29 cellular contexts compared by ENCODE assay signal in the genomic region with DNA sequence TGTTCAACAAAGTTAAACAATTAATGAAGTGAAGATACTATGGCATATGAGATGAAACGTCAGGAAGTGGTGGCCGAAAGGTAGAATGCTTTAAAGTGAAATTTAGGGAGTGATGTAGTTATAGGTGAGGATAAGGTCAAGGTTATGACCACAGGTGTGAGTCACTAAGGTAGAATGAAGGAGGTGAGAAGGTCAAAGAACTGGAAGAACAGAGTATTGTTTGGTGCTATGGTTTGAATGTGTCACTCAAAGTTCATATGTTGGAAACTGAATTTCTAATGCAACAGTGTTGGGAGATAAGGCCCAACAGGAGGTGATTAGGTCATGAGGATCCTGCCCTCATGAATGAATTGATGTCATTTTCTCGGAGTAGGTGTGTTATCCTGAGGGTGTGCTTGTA.
DNase-seq lines count a peak whose midpoint lies in the region; ATAC-seq and TF ChIP-seq lines count a peak whose summit lies in the region.
"Had no signal": no experiment of that assay in that cellular context is flagged by ENCODE, and none has a peak within 500 bp of the region (broad histone marks: within the 10 kb centered on the region; RNA-seq: fewer than 3 reads in every experiment).

No MANE protein-coding gene starts in this region.

- H2AK5ac ChIP-seq in H9 (ENCODE audit: insufficient read length, low read length): peak overlapping the region; percentile 91

- no peaks in the 10 kb centered on the region for H3K79me2 ChIP-seq in H9 (ENCODE audit: insufficient read depth, low read length)

- ATAC-seq in stimulated activated naive CD8-positive, alpha-beta T cell treated with anti-CD3 and anti-CD28 coated beads, Interleukin-15, Interleukin-2, amounts not matched to agents 100 U/mL and 50 U/mL, for 24 hours: peak; percentile 92
- ATAC-seq in activated CD8-positive, alpha-beta memory T cell treated with anti-CD3 and anti-CD28 coated beads, Interleukin-2, amount 10 ng/mL, durations not matched to agents 7 days and 5 days: no peak

- no peak overlapping the region for H4K91ac ChIP-seq in H9 (ENCODE audit: insufficient read length, low read depth, low read length)

- H2BK15ac ChIP-seq in H9 (ENCODE audit: low read depth, low read length): no peak overlapping the region

- H2BK20ac ChIP-seq in H9 (ENCODE audit: low read depth, low read length, poor library complexity, severe bottlenecking): no peak overlapping the region

- H3K36me3 ChIP-seq in iPS-20b (ENCODE audit: insufficient read depth, low read depth, low read length): no peaks in the 10 kb centered on the region
- H3K36me3 ChIP-seq: adrenal gland, esophagus muscularis mucosa, Peyer's patch, uterus had no signal

- CTCF ChIA-PET in activated CD8-positive, alpha-beta memory T cell treated with anti-CD3 and anti-CD28 coated beads, Interleukin-2, amount 10 ng/mL, durations not matched to agents 7 days and 5 days (lab: Charles Lee): no interaction called here

- peaks cover 3 to 4% of the 10 kb centered on the region in 2 experiments; a peak in 3 of 5 replicates for H3K9me3 Mint-ChIP-seq in H9
- no peaks in the 10 kb centered on the region for H3K9me3 Mint-ChIP-seq in activated CD8-positive, alpha-beta memory T cell treated with anti-CD3 and anti-CD28 coated beads, Interleukin-2, amount 10 ng/mL, durations not matched to agents 7 days and 5 days (ENCODE audit: low read depth)

- no peak overlapping the region for H3K23ac ChIP-seq in H9 (ENCODE audit: insufficient read length, low read depth, low read length)

- no peak overlapping the region for H3K9ac ChIP-seq in H9 (ENCODE audit: extremely low read depth, insufficient read length, low read length)
- H3K9ac ChIP-seq in iPS-20b (ENCODE audit: low read depth, low read length): peak overlapping the region; percentile 55; the same call in 1 of the 2 replicates

- H3K4me1 ChIP-seq in H9 (ENCODE audit: insufficient read depth, low read length): peaks cover 9% of the 10 kb centered on the region
- peaks cover 49% of the 10 kb centered on the region; the same call in 1 of the 2 replicates for H3K4me1 ChIP-seq in iPS-20b (ENCODE audit: insufficient read depth, low read length)
- H3K4me1 ChIP-seq: adrenal gland, esophagus muscularis mucosa, Peyer's patch, uterus had no signal

- TF ChIP-seq CTCF in H9 (conservative IDR thresholded peaks at IDR 0.05): no peak

- no peak overlapping the region for H4K5ac ChIP-seq in H9 (ENCODE audit: insufficient read length, low read depth, low read length)

- H3K27ac ChIP-seq in H9 (ENCODE audit: insufficient read length, low read depth, low read length): peak overlapping the region; percentile 94
- H3K27ac ChIP-seq in iPS-20b (ENCODE audit: low read length): peak overlapping the region; percentile 38
- H3K27ac ChIP-seq: adrenal gland, esophagus muscularis mucosa, HL-60, Peyer's patch, uterus had no signal

- H3K4me3 Mint-ChIP-seq in H9: peak overlapping the region in 1 of 2 experiments; percentile 53; a peak in 2 of 5 replicates
- no peak overlapping the region for H3K4me3 Mint-ChIP-seq in activated CD8-positive, alpha-beta memory T cell treated with anti-CD3 and anti-CD28 coated beads, Interleukin-2, amount 10 ng/mL, durations not matched to agents 7 days and 5 days
- H3K4me3 Mint-ChIP-seq: B cell; brain; CD8-positive, alpha-beta memory T cell; naive B cell had no signal

- H3T11ph ChIP-seq in H9 (ENCODE audit: low read length): peak overlapping the region; percentile 43

- H3K4me2 ChIP-seq in H9 (ENCODE audit: insufficient read depth, insufficient read length, low read length): peak overlapping the region; percentile 39

- no peaks in the 10 kb centered on the region for H3K27me3 Mint-ChIP-seq in H9 (ENCODE audit: low read depth)
- no peaks in the 10 kb centered on the region for H3K27me3 Mint-ChIP-seq in activated CD8-positive, alpha-beta memory T cell treated with anti-CD3 and anti-CD28 coated beads, Interleukin-2, amount 10 ng/mL, durations not matched to agents 7 days and 5 days
- H3K27me3 Mint-ChIP-seq: brain; CD8-positive, alpha-beta memory T cell; naive B cell had no signal

- peaks cover 0 to 9% (median 3%) of the 10 kb centered on the region in 3 experiments; a peak in 3 of 7 replicates for H3K36me3 Mint-ChIP-seq in H9 (ENCODE audit: insufficient read depth in 1 of 3, low read depth in 3 of 3)
- peaks cover 4% of the 10 kb centered on the region for H3K36me3 Mint-ChIP-seq in activated CD8-positive, alpha-beta memory T cell treated with anti-CD3 and anti-CD28 coated beads, Interleukin-2, amount 10 ng/mL, durations not matched to agents 7 days and 5 days
- H3K36me3 Mint-ChIP-seq: naive B cell had no signal

- H3K4me1 Mint-ChIP-seq in H9: peaks cover 58 to 61% of the 10 kb centered on the region in 2 experiments
- H3K4me1 Mint-ChIP-seq in activated CD8-positive, alpha-beta memory T cell treated with anti-CD3 and anti-CD28 coated beads, Interleukin-2, amount 10 ng/mL, durations not matched to agents 7 days and 5 days: peaks cover 3% of the 10 kb centered on the region
- H3K4me1 Mint-ChIP-seq: B cell, brain, naive B cell had no signal

- no peaks in the 10 kb centered on the region for H3K9me3 ChIP-seq in H9 (ENCODE audit: control insufficient read depth, low read depth, low read length)
- no peaks in the 10 kb centered on the region for H3K9me3 ChIP-seq in iPS-20b (ENCODE audit: insufficient read depth, low read depth, low read length)
- H3K9me3 ChIP-seq: adrenal gland, esophagus muscularis mucosa, Peyer's patch, uterus had no signal

- H3K23me2 ChIP-seq in H9 (ENCODE audit: insufficient read length, low read depth, low read length, poor library complexity, severe bottlenecking): no peaks in the 10 kb centered on the region

- H2BK5ac ChIP-seq in H9 (ENCODE audit: insufficient read length, low read length): no peak overlapping the region

- H3K56ac ChIP-seq in H9 (ENCODE audit: insufficient read length, low read depth, low read length): no peak overlapping the region

- no peak overlapping the region for H2BK12ac ChIP-seq in H9 (ENCODE audit: insufficient read length, low read depth, low read length)

- 100% methylated on average over 2 of the region's 3 CpGs for WGBS in H9 (ENCODE audit: extremely low coverage, insufficient read length, low lambda C conversion rate)

- H4K20me1 ChIP-seq in H9 (ENCODE audit: control insufficient read depth, insufficient read depth, insufficient read length): no peaks in the 10 kb centered on the region

- DNase-seq in H9: no peak
- DNase-seq in NCI-H226: peak; percentile 27
- DNase-seq in stimulated activated naive CD8-positive, alpha-beta T cell treated with anti-CD3 and anti-CD28 coated beads, Interleukin-15, Interleukin-2, amounts not matched to agents 100 U/mL and 50 U/mL, for 24 hours: no peak
- no peak for DNase-seq in NCI-H2196 (lab: John Stamatoyannopoulos, UW; ENCODE audit: unreplicated experiment)
- no peak for DNase-seq in stimulated activated CD4-positive, alpha-beta T cell treated with anti-CD3 and anti-CD28 coated beads, Interleukin-4, amount 100 ng/mL, for 4 hours
- no peak for DNase-seq in activated CD8-positive, alpha-beta memory T cell treated with anti-CD3 and anti-CD28 coated beads, Interleukin-2, amount 10 ng/mL, durations not matched to agents 7 days and 5 days
- DNase-seq: ACHN; activated gamma-delta T cell; activated T-cell treated with anti-CD3 and anti-CD28 coated beads, Interleukin-2, amount 50 U/mL, for 1 hour; adrenal gland; CD8-positive, alpha-beta memory T cell; cerebellar nuclear complex; EL; foreskin fibroblast; kidney; midbrain; MV-4-11; naive B cell; NCI-H1436 treated with DMSO at 0.1 percent for 48 hours; occipital lobe; Peyer's patch; SHP77; stimulated activated CD4-positive, alpha-beta T cell treated with anti-CD3 and anti-CD28 coated beads, Interleukin-4, amount 100 ng/mL, for 24 hours; uterus had no signal

- H2AFZ ChIP-seq in H9 (ENCODE audit: low read length): no peak overlapping the region

- H3K4ac ChIP-seq in H9 (ENCODE audit: low read depth, low read length): no peak overlapping the region

- H3K18ac ChIP-seq in H9 (ENCODE audit: insufficient read length, low read depth, low read length): peak overlapping the region; percentile 72

- no peaks in the 10 kb centered on the region for H3K27me3 ChIP-seq in H9 (ENCODE audit: insufficient read depth, low read length)
- no peaks in the 10 kb centered on the region for H3K27me3 ChIP-seq in iPS-20b (ENCODE audit: insufficient read depth, low read length)
- H3K27me3 ChIP-seq: adrenal gland, esophagus muscularis mucosa, Peyer's patch, uterus had no signal

- peak overlapping the region; percentile 19 for H2BK120ac ChIP-seq in H9 (ENCODE audit: low read depth, low read length, poor library complexity, severe bottlenecking)

- no peak overlapping the region for H3K14ac ChIP-seq in H9 (ENCODE audit: insufficient read depth, low read length)

- 0 out of 2 replicates have a peak overlapping the region, but pooled peaks have one; percentile 11 for H3K4me3 ChIP-seq in iPS-20b (ENCODE audit: low read length)
- H3K4me3 ChIP-seq: adrenal gland, esophagus muscularis mucosa, Peyer's patch, uterus had no signal

- peak overlapping the region; percentile 88 to 96 (median 92) for H3K27ac Mint-ChIP-seq in H9
- no peak overlapping the region for H3K27ac Mint-ChIP-seq in activated CD8-positive, alpha-beta memory T cell treated with anti-CD3 and anti-CD28 coated beads, Interleukin-2, amount 10 ng/mL, durations not matched to agents 7 days and 5 days
- H3K27ac Mint-ChIP-seq: B cell, brain, naive B cell had no signal

- no peak overlapping the region for H4K8ac ChIP-seq in H9 (replicated peaks; ENCODE audit: insufficient read length, low read depth, low read length)

- no peaks in the 10 kb centered on the region for H3K79me1 ChIP-seq in H9 (ENCODE audit: insufficient read depth, low read depth, low read length, poor library complexity, severe bottlenecking)
